In genomic region chr17:83012873-83013778, GRCh38 we compare ENCODE assay signal across 13 cellular contexts.
DNase-seq lines count a peak whose midpoint lies in the region; ATAC-seq, FAIRE-seq and TF ChIP-seq lines count a peak whose summit lies in the region.
"Had no signal": no experiment of that assay in that cellular context is flagged by ENCODE, and none has a peak within 500 bp of the region (broad histone marks: within the 10 kb centered on the region; RNA-seq: fewer than 3 reads in every experiment).

No MANE protein-coding gene starts in this region.

- no peak overlapping the region for H3K27ac ChIP-seq in lower lobe of right lung
- H3K27ac ChIP-seq: C4-2B, gastroesophageal sphincter had no signal

- no peaks in the 10 kb centered on the region for H3K4me1 ChIP-seq in lower lobe of right lung
- H3K4me1 ChIP-seq: gastroesophageal sphincter had no signal

- H3K36me3 ChIP-seq in bronchial epithelial cell (ENCODE audit: control insufficient read depth, insufficient read depth, low read length) = no peaks in the 10 kb centered on the region
- no peaks in the 10 kb centered on the region for H3K36me3 ChIP-seq in lower lobe of right lung

- DNase-seq in AG09319 (ENCODE audit: extremely low read depth, low read depth) = peak; percentile 28
- DNase-seq in HFF-Myc (ENCODE audit: extremely low read depth, low read depth) = peak; percentile 89
- peak; percentile 27 for DNase-seq in bronchial epithelial cell (ENCODE audit: low read depth)
- DNase-seq in lower lobe of right lung = no peak
- no peak for DNase-seq in DMS53 (lab: John Stamatoyannopoulos, UW)
- no peak for DNase-seq in activated CD4-positive, alpha-beta T cell treated with anti-CD3 and anti-CD28 coated beads, Interleukin-2, amount 50 U/mL, for 1 hour
- no peak for DNase-seq in hepatic stellate cell (ENCODE audit: low spot score)
- DNase-seq in NCI-H2107 treated with DMSO at 0.1 percent for 48 hours (lab: John Stamatoyannopoulos, UW; ENCODE audit: unreplicated experiment) = no peak
- DNase-seq: activated CD4-positive, CD25-positive, alpha-beta regulatory T cell treated with anti-CD3 and anti-CD28 coated beads, Interleukin-2, amount 50 U/mL, for 72 hours; NCI-H1436 treated with DMSO at 0.1 percent for 48 hours; stimulated activated CD8-positive, alpha-beta memory T cell treated with anti-CD3 and anti-CD28 coated beads, Interleukin-4, amount 100 ng/mL, for 48 hours had no signal

- no peaks in the 10 kb centered on the region for H3K27me3 ChIP-seq in bronchial epithelial cell (ENCODE audit: control insufficient read depth, insufficient read depth, low read length)
- H3K27me3 ChIP-seq in lower lobe of right lung (ENCODE audit: low read depth) = no peaks in the 10 kb centered on the region
- H3K27me3 ChIP-seq: gastroesophageal sphincter had no signal

- intact Hi-C loops in lower lobe of right lung (cut with DNase I) = no loop called here

- H3K9me3 ChIP-seq in lower lobe of right lung = no peaks in the 10 kb centered on the region
- H3K9me3 ChIP-seq: gastroesophageal sphincter had no signal

- H3K4me3 ChIP-seq in HFF-Myc (replicated peaks; ENCODE audit: low read depth, low read length) (no peak overlapping the region), bronchial epithelial cell (ENCODE audit: low read depth, low read length) (no peak overlapping the region), lower lobe of right lung (no peak overlapping the region)
- H3K4me3 ChIP-seq: gastroesophageal sphincter had no signal

- TF ChIP-seq CTCF in AG09319 (IDR thresholded peaks at IDR 0.05; ENCODE audit: low read depth, low read length) (no peak), HFF-Myc (IDR thresholded peaks at IDR 0.05; ENCODE audit: low read depth, low read length, missing control alignments) (no peak), bronchial epithelial cell (IDR thresholded peaks at IDR 0.05; ENCODE audit: insufficient read depth, low read length, severe bottlenecking) (no peak), lower lobe of right lung (IDR thresholded peaks at IDR 0.05) (no peak)

- no peak for FAIRE-seq in bronchial epithelial cell (lab: Jason Lieb, UNC)

- ATAC-seq in lower lobe of right lung = peak; percentile 21 to 59
- ATAC-seq: gastroesophageal sphincter had no signal

Comparison
In these comparisons a context has a peak if more than half of its experiments do, and no peak if none do; other contexts are left out.
1. DNase-seq: peak in AG09319 (single experiment), HFF-Myc (single experiment) and bronchial epithelial cell (single experiment); none in lower lobe of right lung (single experiment), DMS53 (single experiment), activated CD4-positive, alpha-beta T cell treated with anti-CD3 and anti-CD28 coated beads, Interleukin-2, amount 50 U/mL, for 1 hour (single experiment), hepatic stellate cell (single experiment) and NCI-H2107 treated with DMSO at 0.1 percent for 48 hours (single experiment).